Comparison of ENCODE assay signal across 1 cellular context in the genomic region with DNA sequence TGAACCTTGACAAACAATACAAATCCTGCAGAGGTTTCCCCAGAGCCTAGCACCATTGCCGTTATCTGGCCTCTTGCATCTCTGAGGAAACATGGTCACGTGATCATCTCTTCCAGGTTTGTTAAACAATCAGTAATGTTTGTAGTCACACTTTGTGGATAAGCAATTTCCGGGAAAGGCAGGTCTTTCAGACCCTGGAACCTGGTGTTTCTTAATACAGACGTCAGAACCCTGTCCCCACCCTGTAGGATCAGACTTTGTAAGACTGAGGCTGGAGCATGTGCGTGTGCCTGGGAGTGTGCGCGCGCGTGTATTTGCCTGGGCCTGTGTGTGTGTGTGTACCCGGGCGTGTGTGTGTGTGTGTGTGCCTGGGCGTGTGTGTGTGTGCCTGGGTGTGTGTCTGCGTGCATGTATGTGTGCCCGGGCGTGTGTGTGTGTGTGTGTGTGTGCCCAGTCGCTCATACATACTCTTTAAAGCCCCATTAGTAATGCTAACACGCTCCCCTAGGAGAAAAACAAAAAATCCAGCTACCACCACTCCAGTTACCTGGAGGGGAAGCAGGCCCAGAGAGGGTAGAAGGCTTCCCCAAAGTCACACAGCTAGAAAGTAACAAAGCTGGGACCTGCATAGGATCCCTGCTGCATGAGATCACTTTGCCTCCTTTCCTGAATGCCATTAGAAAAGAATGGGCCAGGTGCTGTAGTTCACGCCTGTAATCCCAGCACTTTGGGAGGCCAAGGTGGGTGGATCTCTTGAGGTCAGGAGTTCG.
TF ChIP-seq lines count a peak whose summit lies in the region.

No MANE protein-coding gene starts in this region.

TF ChIP-seq in WTC11, 78 proteins besides CTCF, POLR2A, EP300 and RAD21 (continued from another document):
- TF ChIP-seq, protein P1, sequence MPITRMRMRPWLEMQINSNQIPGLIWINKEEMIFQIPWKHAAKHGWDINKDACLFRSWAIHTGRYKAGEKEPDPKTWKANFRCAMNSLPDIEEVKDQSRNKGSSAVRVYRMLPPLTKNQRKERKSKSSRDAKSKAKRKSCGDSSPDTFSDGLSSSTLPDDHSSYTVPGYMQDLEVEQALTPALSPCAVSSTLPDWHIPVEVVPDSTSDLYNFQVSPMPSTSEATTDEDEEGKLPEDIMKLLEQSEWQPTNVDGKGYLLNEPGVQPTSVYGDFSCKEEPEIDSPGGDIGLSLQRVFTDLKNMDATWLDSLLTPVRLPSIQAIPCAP (CRISPR knock-in tag; IDR thresholded peaks at IDR 0.05) = no peak
- TF ChIP-seq ESRRA (CRISPR knock-in tag; IDR thresholded peaks at IDR 0.05; ENCODE audit: borderline replicate concordance) = no peak
